14 cellular contexts compared by ENCODE assay signal in the genomic region with DNA sequence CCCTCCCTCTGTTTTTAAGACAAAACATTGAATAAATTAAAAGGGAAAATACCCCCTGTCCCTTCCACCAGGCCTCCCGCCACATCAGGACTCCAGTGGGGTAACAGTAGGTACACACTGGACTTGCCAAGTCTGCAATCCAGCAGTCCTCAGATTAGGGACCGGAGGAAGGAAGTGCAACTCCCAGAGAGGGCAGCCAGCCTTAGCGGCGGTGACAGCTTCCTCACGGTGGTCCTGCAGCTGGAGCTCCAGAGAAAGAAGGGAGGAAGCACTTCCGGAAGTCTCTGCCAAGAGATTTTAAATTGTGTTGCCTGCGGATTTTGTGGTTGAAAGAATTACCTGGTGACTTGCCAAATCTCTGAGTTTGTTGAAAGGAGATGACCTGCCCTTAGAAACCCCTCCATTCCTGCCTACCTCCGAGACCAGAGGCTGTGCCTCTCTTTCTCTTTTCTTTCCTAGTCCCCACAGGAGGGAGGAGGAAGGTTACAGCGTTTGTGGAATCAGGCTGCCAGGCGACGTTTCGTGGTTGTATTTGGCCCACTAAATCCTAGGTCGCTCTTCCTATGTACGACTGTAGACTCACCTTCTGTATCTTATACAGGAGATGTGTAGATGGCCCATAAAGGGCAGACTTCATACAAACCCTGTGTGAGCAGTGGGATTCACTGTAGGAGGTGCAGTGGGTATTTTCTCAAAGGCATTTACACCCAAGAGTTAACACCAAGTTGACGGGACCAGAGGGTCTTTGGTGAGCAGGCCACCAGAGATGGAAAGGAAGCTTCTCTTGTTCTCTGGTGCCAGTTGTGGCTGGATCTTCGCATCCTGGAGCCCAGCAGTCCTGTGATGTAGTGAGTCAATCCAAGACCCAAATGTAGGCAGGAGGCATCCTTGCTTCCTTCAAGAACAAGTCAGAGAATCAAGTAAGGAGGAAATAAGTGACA.
DNase-seq lines count a peak whose midpoint lies in the region; ATAC-seq and TF ChIP-seq lines count a peak whose summit lies in the region.
"Had no signal": no experiment of that assay in that cellular context is flagged by ENCODE, and none has a peak within 500 bp of the region (broad histone marks: within the 10 kb centered on the region; RNA-seq: fewer than 3 reads in every experiment).

No MANE protein-coding gene starts in this region.

- peaks cover 2% of the 10 kb centered on the region for H3K36me3 Mint-ChIP-seq in activated CD4-positive, alpha-beta T cell treated with anti-CD3 and anti-CD28 coated beads, Interleukin-2, amount 10 ng/mL, durations not matched to agents 24 days and 14 days (ENCODE audit: low read depth)
- peaks cover 2% of the 10 kb centered on the region for H3K36me3 Mint-ChIP-seq in IgD-negative memory B cell
- no peaks in the 10 kb centered on the region for H3K36me3 Mint-ChIP-seq in activated B cell treated with CpG ODN at 0.5 μM for 24 hours (ENCODE audit: low read depth)
- peaks cover 0 to 7% of the 10 kb centered on the region in 2 donors for H3K36me3 Mint-ChIP-seq in naive B cell

- ATAC-seq in activated B cell treated with CpG ODN at 0.5 μM for 24 hours (ENCODE audit: low read depth) (no peak), naive B cell (ENCODE audit: low read depth in 2 of 2) (no peak), HG03432 (IDR thresholded peaks at IDR 0.05; ENCODE audit: unreplicated experiment) (no peak), HG03139 (IDR thresholded peaks at IDR 0.05; ENCODE audit: unreplicated experiment) (no peak)
- ATAC-seq: left lung had no signal

- intact Hi-C loops in activated CD4-positive, alpha-beta T cell treated with anti-CD3 and anti-CD28 coated beads, Interleukin-2, amount 10 ng/mL, durations not matched to agents 24 days and 14 days (cut with micrococcal nuclease), result loop anchor here (2.0 kb wide), 4 partner anchors 73 to 1625 kb away; no protein-coding TSS in a partner anchor
- intact Hi-C loops in activated B cell treated with CpG ODN at 0.5 μM for 24 hours (cut with micrococcal nuclease), result loop anchor here (2.0 to 10.0 kb wide), 4 partner anchors 77 to 1632 kb away; no protein-coding TSS in a partner anchor

- H3K27ac Mint-ChIP-seq in activated CD4-positive, alpha-beta T cell treated with anti-CD3 and anti-CD28 coated beads, Interleukin-2, amount 10 ng/mL, durations not matched to agents 24 days and 14 days, result peak overlapping the region; percentile 50
- H3K27ac Mint-ChIP-seq in IgD-negative memory B cell, result peak overlapping the region; percentile 50 to 91 (median 72)
- no peak overlapping the region for H3K27ac Mint-ChIP-seq in activated B cell treated with CpG ODN at 0.5 μM for 24 hours
- peak overlapping the region in 2 of 6 donors; percentile 59 to 82 for H3K27ac Mint-ChIP-seq in naive B cell
- H3K27ac Mint-ChIP-seq: progenitor cell of endocrine pancreas had no signal

- peaks cover 81% of the 10 kb centered on the region for H3K27me3 Mint-ChIP-seq in activated CD4-positive, alpha-beta T cell treated with anti-CD3 and anti-CD28 coated beads, Interleukin-2, amount 10 ng/mL, durations not matched to agents 24 days and 14 days
- H3K27me3 Mint-ChIP-seq in IgD-negative memory B cell (peaks cover 77% of the 10 kb centered on the region), activated B cell treated with CpG ODN at 0.5 μM for 24 hours (peaks cover 73% of the 10 kb centered on the region), naive B cell (peaks cover 75 to 95% (median 79%) of the 10 kb centered on the region in 3 donors)

- H3K9me3 Mint-ChIP-seq in activated CD4-positive, alpha-beta T cell treated with anti-CD3 and anti-CD28 coated beads, Interleukin-2, amount 10 ng/mL, durations not matched to agents 24 days and 14 days, result no peaks in the 10 kb centered on the region
- H3K9me3 Mint-ChIP-seq in IgD-negative memory B cell, result no peaks in the 10 kb centered on the region
- no peaks in the 10 kb centered on the region for H3K9me3 Mint-ChIP-seq in activated B cell treated with CpG ODN at 0.5 μM for 24 hours
- H3K9me3 Mint-ChIP-seq in naive B cell, result peaks cover 0 to 7% (median 0%) of the 10 kb centered on the region in 7 donors

- H3K4me1 Mint-ChIP-seq in activated CD4-positive, alpha-beta T cell treated with anti-CD3 and anti-CD28 coated beads, Interleukin-2, amount 10 ng/mL, durations not matched to agents 24 days and 14 days, result peaks cover 31% of the 10 kb centered on the region
- H3K4me1 Mint-ChIP-seq in IgD-negative memory B cell (peaks cover 25 to 40% (median 38%) of the 10 kb centered on the region in 3 donors), activated B cell treated with CpG ODN at 0.5 μM for 24 hours (peaks cover 58% of the 10 kb centered on the region), naive B cell (peaks cover 47 to 70% (median 60%) of the 10 kb centered on the region in 3 donors)

- DNase-seq in activated CD4-positive, alpha-beta T cell treated with anti-CD3 and anti-CD28 coated beads, Interleukin-2, amount 10 ng/mL, durations not matched to agents 24 days and 14 days, result no peak
- no peak for DNase-seq in activated CD4-positive, alpha-beta T cell treated with anti-CD3 and anti-CD28 coated beads, Interleukin-2, amount 50 U/mL, for 48 hours
- no peak for DNase-seq in activated B cell treated with CpG ODN at 0.5 μM for 24 hours
- no peak for DNase-seq in naive B cell
- DNase-seq in NCI-H510A treated with DMSO at 0.1 percent for 48 hours (lab: John Stamatoyannopoulos, UW), result no peak
- DNase-seq: activated gamma-delta T cell, colonic mucosa, GDM1, NCI-H146 had no signal

- POLR2A ChIA-PET in activated B cell treated with CpG ODN at 0.5 μM for 24 hours (lab: Charles Lee), result no interaction called here

- CTCF ChIA-PET in activated B cell treated with CpG ODN at 0.5 μM for 24 hours (lab: Charles Lee), result no interaction called here

- TF ChIP-seq CTCF in activated B cell treated with CpG ODN at 0.5 μM for 24 hours (IDR thresholded peaks at IDR 0.05), result no peak

- H3K4me3 Mint-ChIP-seq in activated CD4-positive, alpha-beta T cell treated with anti-CD3 and anti-CD28 coated beads, Interleukin-2, amount 10 ng/mL, durations not matched to agents 24 days and 14 days, result peak overlapping the region; percentile 22
- H3K4me3 Mint-ChIP-seq in IgD-negative memory B cell, result peak overlapping the region; percentile 58 to 85 (median 70)
- H3K4me3 Mint-ChIP-seq in activated B cell treated with CpG ODN at 0.5 μM for 24 hours, result peak overlapping the region; percentile 74
- H3K4me3 Mint-ChIP-seq in naive B cell, result peak overlapping the region; percentile 43 to 94 (median 87)

Comparison
In these comparisons a context has a peak if more than half of its experiments do, and no peak if none do; other contexts are left out.
1. H3K4me3 Mint-ChIP-seq: peak in every context shown above with its lines; median percentile 87 in naive B cell; 74 in activated B cell treated with CpG ODN at 0.5 μM for 24 hours; 70 in IgD-negative memory B cell; 22 in activated CD4-positive, alpha-beta T cell treated with anti-CD3 and anti-CD28 coated beads, Interleukin-2, amount 10 ng/mL, durations not matched to agents 24 days and 14 days.